Comparison of ENCODE assay signal across 12 cellular contexts in genomic region chr9:14221558-14221957, GRCh38.
DNase-seq lines count a peak whose midpoint lies in the region; ATAC-seq, FAIRE-seq and TF ChIP-seq lines count a peak whose summit lies in the region.
"Had no signal": no experiment of that assay in that cellular context is flagged by ENCODE, and none has a peak within 500 bp of the region (broad histone marks: within the 10 kb centered on the region; RNA-seq: fewer than 3 reads in every experiment).

No MANE protein-coding gene starts in this region.

- H2BK120ac ChIP-seq in IMR-90 (ENCODE audit: low read depth, low read length): no peak overlapping the region

- H4K91ac ChIP-seq in IMR-90 (ENCODE audit: insufficient read depth, low read depth, low read length): no peak overlapping the region

- H3K9me3 ChIP-seq in IMR-90 (ENCODE audit: control insufficient read depth, insufficient read depth, low read length) (no peaks in the 10 kb centered on the region), keratinocyte (ENCODE audit: control insufficient read depth, low read depth, low read length) (no peaks in the 10 kb centered on the region), tibial artery (no peaks in the 10 kb centered on the region)

- TF ChIP-seq POLR2A in IMR-90 (IDR thresholded peaks at IDR 0.05; ENCODE audit: low read depth, low read length): no peak

- no peak overlapping the region for H4K8ac ChIP-seq in IMR-90 (ENCODE audit: low read depth in 2 of 2, low read length in 2 of 2)

- no peak overlapping the region for H3K4ac ChIP-seq in IMR-90 (ENCODE audit: low read depth, low read length)

- in situ Hi-C loops in IMR-90 (cut with MboI; ENCODE audit: low sequenced_read_pairs): no loop called here

- dilution Hi-C loops in IMR-90 (cut with HindIII; ENCODE audit: low sequenced_read_pairs, unreplicated experiment) (no loop called here), keratinocyte (cut with MboI; ENCODE audit: extremely low pct_ligation_motif_present, low sequenced_read_pairs) (no loop called here)

- peak overlapping the region; percentile 43; the same call in 1 of the 2 replicates for H3K18ac ChIP-seq in IMR-90 (ENCODE audit: low read depth, low read length)

- BruUV-seq in IMR-90 (replicated peaks; lab: Mats Ljungman, UMichigan): no TSS peak

- no peak overlapping the region for H3K14ac ChIP-seq in IMR-90 (replicated peaks; ENCODE audit: low read depth, low read length)

- H2AK5ac ChIP-seq in IMR-90 (ENCODE audit: low read depth, low read length): no peak overlapping the region

- intact Hi-C loops in IMR-90 (cut with micrococcal nuclease) (no loop called here), tibial artery (cut with DNase I; ENCODE audit: low total_unique reads) (no loop called here)
- intact Hi-C loops in activated CD4-positive, alpha-beta T cell treated with anti-CD3 and anti-CD28 coated beads for 36 hours (cut with DNase I, micrococcal nuclease): no loop called here

- H3K4me1 Mint-ChIP-seq in brain: peaks cover 67% of the 10 kb centered on the region
- no peaks in the 10 kb centered on the region for H3K4me1 Mint-ChIP-seq in activated CD4-positive, alpha-beta T cell treated with anti-CD3 and anti-CD28 coated beads for 36 hours

- H4K5ac ChIP-seq in IMR-90 (ENCODE audit: low read depth, low read length): peak overlapping the region; percentile 45

- TF ChIP-seq RAD21 in IMR-90 (IDR thresholded peaks at IDR 0.05; ENCODE audit: low read length): no peak

- H3K56ac ChIP-seq in IMR-90 (ENCODE audit: extremely low read depth, insufficient read depth, low read length): 0 out of 2 replicates have a peak overlapping the region, but pooled peaks have one; percentile 27

- H2BK20ac ChIP-seq in IMR-90 (ENCODE audit: low read depth, low read length): peak overlapping the region; percentile 66; the same call in 1 of the 2 replicates

- peak; percentile 61 for DNase-seq in IMR-90
- DNase-seq in keratinocyte (ENCODE audit: low read depth, low spot score): peak; percentile 73
- DNase-seq in tibial artery: no peak
- DNase-seq in stimulated activated CD4-positive, alpha-beta T cell treated with anti-CD3 and anti-CD28 coated beads, Interleukin-12 subunit alpha, Interleukin-12 subunit beta, amount 100 ng/mL, for 4 hours: no peak
- DNase-seq in activated CD4-positive, alpha-beta T cell treated with anti-CD3 and anti-CD28 coated beads for 36 hours: no peak
- DNase-seq in NCI-H345 (lab: John Stamatoyannopoulos, UW): no peak
- DNase-seq: activated CD4-positive, alpha-beta T cell treated with anti-CD3 and anti-CD28 coated beads for 48 hours; NCI-H2081 treated with DMSO at 0.1 percent for 48 hours; occipital lobe had no signal

- H3K36me3 Mint-ChIP-seq in brain: peaks cover 20% of the 10 kb centered on the region
- no peaks in the 10 kb centered on the region for H3K36me3 Mint-ChIP-seq in activated CD4-positive, alpha-beta T cell treated with anti-CD3 and anti-CD28 coated beads for 36 hours (ENCODE audit: low read depth)

- H3K27ac ChIP-seq in IMR-90 (ENCODE audit: insufficient read depth, low read length) (0 out of 2 replicates have a peak overlapping the region, but pooled peaks have one; percentile 20), keratinocyte (ENCODE audit: control insufficient read depth, insufficient read depth, low read length) (no peak overlapping the region), tibial artery (peak overlapping the region; percentile 20 to 26)

- peaks cover 0 to 2% (median 0%) of the 10 kb centered on the region in 5 experiments for H3K9me3 Mint-ChIP-seq in brain
- no peaks in the 10 kb centered on the region for H3K9me3 Mint-ChIP-seq in activated CD4-positive, alpha-beta T cell treated with anti-CD3 and anti-CD28 coated beads for 36 hours (ENCODE audit: low read depth)

- peak; percentile 88 for FAIRE-seq in keratinocyte (lab: Jason Lieb, UNC)

- peaks cover 3% of the 10 kb centered on the region for H3K27me3 Mint-ChIP-seq in brain
- peaks cover 8% of the 10 kb centered on the region for H3K27me3 Mint-ChIP-seq in activated CD4-positive, alpha-beta T cell treated with anti-CD3 and anti-CD28 coated beads for 36 hours

- no peak for TF ChIP-seq CTCF in IMR-90 (conservative IDR thresholded peaks at IDR 0.05; ENCODE audit: low read depth, low read length)
- TF ChIP-seq CTCF in brain (conservative IDR thresholded peaks at IDR 0.05): no peak
- no peak for TF ChIP-seq CTCF in keratinocyte (optimal IDR thresholded peaks at IDR 0.05 in 1 of 3, IDR thresholded peaks at IDR 0.05 in 1 of 3, conservative IDR thresholded peaks at IDR 0.05 in 1 of 3; ENCODE audit: extremely low read depth in 1 of 3, insufficient read depth in 2 of 3, low read length in 3 of 3)
- TF ChIP-seq CTCF in tibial artery (IDR thresholded peaks at IDR 0.05): no peak

- H3K4me1 ChIP-seq in IMR-90 (ENCODE audit: control insufficient read depth, insufficient read depth, low read length): peaks cover 7% of the 10 kb centered on the region
- peaks cover 17% of the 10 kb centered on the region for H3K4me1 ChIP-seq in keratinocyte (ENCODE audit: control insufficient read depth, extremely low read depth, insufficient read depth, low read length)
- H3K4me1 ChIP-seq in tibial artery: peaks cover 0 to 65% (median 44%) of the 10 kb centered on the region in 4 donors

- H3K27ac Mint-ChIP-seq in brain: peak overlapping the region in 4 of 5 experiments; percentile 22 to 91 (median 73)
- H3K27ac Mint-ChIP-seq in activated CD4-positive, alpha-beta T cell treated with anti-CD3 and anti-CD28 coated beads for 36 hours: no peak overlapping the region
- H3K27ac Mint-ChIP-seq: stimulated activated naive CD8-positive, alpha-beta T cell treated with anti-CD3 and anti-CD28 coated beads, Interleukin-15, Interleukin-2, amounts not matched to agents 100 ng/mL and 50 ng/mL, for 24 hours had no signal

- H3K9me1 ChIP-seq in IMR-90 (ENCODE audit: insufficient read depth, low read length): no peaks in the 10 kb centered on the region
- H3K9me1 ChIP-seq in keratinocyte (ENCODE audit: control insufficient read depth, extremely low read depth, insufficient read depth, low read length): no peaks in the 10 kb centered on the region

- H3K36me3 ChIP-seq in IMR-90 (ENCODE audit: control insufficient read depth, insufficient read depth, low read length) (no peaks in the 10 kb centered on the region), keratinocyte (ENCODE audit: control insufficient read depth in 2 of 2, extremely low read depth in 1 of 2, insufficient read depth in 2 of 2, low read length in 2 of 2) (no peaks in the 10 kb centered on the region), tibial artery (no peaks in the 10 kb centered on the region)

- no peaks in the 10 kb centered on the region for H3K79me1 ChIP-seq in IMR-90 (ENCODE audit: low read depth in 1 of 2, low read length in 2 of 2)

- no peak overlapping the region for H2BK15ac ChIP-seq in IMR-90 (ENCODE audit: low read depth, low read length)

- H3K23ac ChIP-seq in IMR-90 (ENCODE audit: low read depth, low read length): no peak overlapping the region

- H3K9ac ChIP-seq in IMR-90 (ENCODE audit: low read depth, low read length): no peak overlapping the region
- H3K9ac ChIP-seq in keratinocyte (ENCODE audit: control insufficient read depth, extremely low read depth, insufficient read depth, low read length): no peak overlapping the region

- 0 out of 2 replicates have a peak overlapping the region, but pooled peaks have one; percentile 14 for H3K4me2 ChIP-seq in IMR-90 (ENCODE audit: low read depth, low read length)
- H3K4me2 ChIP-seq in keratinocyte (ENCODE audit: control insufficient read depth, extremely low read depth, insufficient read depth, low read depth, low read length): peak overlapping the region; percentile 68

- CTCF ChIA-PET in IMR-90 (lab: Yijun Ruan, JAX): no interaction called here
- CTCF ChIA-PET in activated CD4-positive, alpha-beta T cell treated with anti-CD3 and anti-CD28 coated beads for 36 hours (lab: Charles Lee): interaction anchor here (0.6 kb wide), 1 partner anchor 337 kb away, joined by 3 read pairs; no protein-coding TSS in a partner anchor

- POLR2A ChIA-PET in IMR-90 (lab: Charles Lee; ENCODE audit: unreplicated experiment): no interaction called here
- POLR2A ChIA-PET in activated CD4-positive, alpha-beta T cell treated with anti-CD3 and anti-CD28 coated beads for 36 hours (lab: Charles Lee): no interaction called here

- H2BK5ac ChIP-seq in IMR-90 (ENCODE audit: low read depth, low read length, poor library complexity, severe bottlenecking): peak overlapping the region; percentile 46

- ATAC-seq in IMR-90 (ENCODE audit: low read depth) (peak; percentile 85), HG02623 (IDR thresholded peaks at IDR 0.05; ENCODE audit: unreplicated experiment) (no peak)
- no peak for ATAC-seq in activated CD4-positive, alpha-beta T cell treated with anti-CD3 and anti-CD28 coated beads for 36 hours

- H4K20me1 ChIP-seq in IMR-90 (ENCODE audit: insufficient read depth, low read length) (no peaks in the 10 kb centered on the region), keratinocyte (ENCODE audit: control insufficient read depth, extremely low read depth, insufficient read depth, low read length) (no peaks in the 10 kb centered on the region)

- no peak overlapping the region for H3K4me3 ChIP-seq in IMR-90 (ENCODE audit: insufficient read depth, low read depth, low read length)
- H3K4me3 ChIP-seq in keratinocyte (ENCODE audit: control insufficient read depth in 2 of 3, extremely low read depth in 1 of 3, insufficient read depth in 2 of 3, low read depth in 1 of 3, low read length in 3 of 3): peak overlapping the region in 1 of 3 experiments; percentile 3
- H3K4me3 ChIP-seq in tibial artery: no peak overlapping the region

- H3K27me3 ChIP-seq in IMR-90 (ENCODE audit: control insufficient read depth, insufficient read depth, low read length) (peaks cover 2% of the 10 kb centered on the region; the same call in 1 of the 2 replicates), keratinocyte (ENCODE audit: control insufficient read depth, extremely low read depth, insufficient read depth, low read length) (no peaks in the 10 kb centered on the region), tibial artery (no peaks in the 10 kb centered on the region)

- no peak overlapping the region for H2AK9ac ChIP-seq in IMR-90 (replicated peaks; ENCODE audit: low read depth, low read length, poor library complexity)

- peaks cover 17% of the 10 kb centered on the region for H3K79me2 ChIP-seq in keratinocyte (ENCODE audit: control insufficient read depth, insufficient read depth, low read length)

- H2AFZ ChIP-seq in IMR-90 (replicated peaks; ENCODE audit: low read length, poor library complexity) (no peak overlapping the region), keratinocyte (ENCODE audit: control insufficient read depth, low read length) (no peak overlapping the region)

- peak overlapping the region in 2 of 5 experiments; percentile 38 to 71 for H3K4me3 Mint-ChIP-seq in brain
- H3K4me3 Mint-ChIP-seq in activated CD4-positive, alpha-beta T cell treated with anti-CD3 and anti-CD28 coated beads for 36 hours: no peak overlapping the region
- H3K4me3 Mint-ChIP-seq: stimulated activated naive CD8-positive, alpha-beta T cell treated with anti-CD3 and anti-CD28 coated beads, Interleukin-15, Interleukin-2, amounts not matched to agents 100 ng/mL and 50 ng/mL, for 24 hours had no signal

TF ChIP-seq in IMR-90, 13 proteins besides CTCF, POLR2A, EP300 and RAD21 (continues in another document):
- TF ChIP-seq FOS (IDR thresholded peaks at IDR 0.05; ENCODE audit: low read depth, low read length) (peak; percentile 37; the same call in 1 of the 2 replicates), SMC3 (IDR thresholded peaks at IDR 0.05; ENCODE audit: low read depth, low read length) (no peak)

Comparison
In these comparisons a context has a peak if more than half of its experiments do, and no peak if none do; other contexts are left out.
1. DNase-seq: peak in IMR-90 (single experiment) and keratinocyte (single experiment); none in tibial artery (0 of 2), stimulated activated CD4-positive, alpha-beta T cell treated with anti-CD3 and anti-CD28 coated beads, Interleukin-12 subunit alpha, Interleukin-12 subunit beta, amount 100 ng/mL, for 4 hours (single experiment), activated CD4-positive, alpha-beta T cell treated with anti-CD3 and anti-CD28 coated beads for 36 hours (single experiment) and NCI-H345 (single experiment).